In the genomic region with DNA sequence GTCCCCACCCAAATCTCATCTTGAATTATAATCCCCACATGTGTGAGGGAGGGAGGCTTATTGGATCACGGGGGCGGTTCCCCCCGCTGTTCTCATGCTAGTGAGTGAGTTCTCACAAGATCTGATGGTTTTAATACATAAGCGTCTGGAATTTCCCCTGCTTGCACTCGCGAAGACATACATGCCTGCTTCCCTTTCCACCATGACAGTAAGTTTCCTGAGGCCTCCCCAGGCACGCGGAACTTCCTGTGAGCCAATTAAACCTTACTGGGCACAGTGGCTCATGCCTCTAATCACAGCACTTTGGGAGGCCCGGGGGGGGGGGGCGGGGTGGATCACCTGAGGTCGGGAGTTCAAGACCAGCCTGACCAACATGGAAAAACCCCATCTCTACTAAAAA, we compare ENCODE assay signal across 19 cellular contexts.
DNase-seq lines count a peak whose midpoint lies in the region; ATAC-seq, FAIRE-seq and TF ChIP-seq lines count a peak whose summit lies in the region.
"Had no signal": no experiment of that assay in that cellular context is flagged by ENCODE, and none has a peak within 500 bp of the region (broad histone marks: within the 10 kb centered on the region; RNA-seq: fewer than 3 reads in every experiment).

No MANE protein-coding gene starts in this region.

- H3K9me3 ChIP-seq in A549 (peaks cover 24% of the 10 kb centered on the region), SJSA1 (replicated peaks) (peaks cover 14% of the 10 kb centered on the region), psoas muscle (peaks cover 5% of the 10 kb centered on the region)

- no peak for TF ChIP-seq RAD21 in A549 (conservative IDR thresholded peaks at IDR 0.05 in 1 of 2, IDR thresholded peaks at IDR 0.05 in 1 of 2)

- H3K4me1 ChIP-seq in A549 (peaks cover 68% of the 10 kb centered on the region), SJSA1 (replicated peaks) (no peaks in the 10 kb centered on the region), psoas muscle (peaks cover 4% of the 10 kb centered on the region)
- H3K4me1 ChIP-seq: HAP-1 had no signal

- FAIRE-seq in A549 (lab: Jason Lieb, UNC): no peak
- FAIRE-seq: GM12892, H54 had no signal

- TF ChIP-seq EP300 in A549 (IDR thresholded peaks at IDR 0.05): no peak

- H3K27ac ChIP-seq in A549 (peak overlapping the region; percentile 12 to 79; a peak in 4 of 6 replicates), SJSA1 (no peak overlapping the region), psoas muscle (no peak overlapping the region)

- H3K4me2 ChIP-seq in A549: no peak overlapping the region; the same call in 2 of the 3 replicates

- H3K4me3 Mint-ChIP-seq in activated CD8-positive, alpha-beta T cell treated with anti-CD3 and anti-CD28 coated beads for 36 hours: no peak overlapping the region
- no peak overlapping the region for H3K4me3 Mint-ChIP-seq in activated CD8-positive, alpha-beta T cell treated with anti-CD3 and anti-CD28 coated beads, Interleukin-2, amount 10 ng/mL, durations not matched to agents 7 days and 5 days
- H3K4me3 Mint-ChIP-seq: CD4-positive, alpha-beta memory T cell; HFFc6 had no signal

- H3K27me3 ChIP-seq in SJSA1 (replicated peaks) (no peaks in the 10 kb centered on the region; the same call in 1 of the 2 replicates), psoas muscle (ENCODE audit: insufficient read depth in 3 of 3, low read length in 2 of 3) (no peaks in the 10 kb centered on the region)

- TF ChIP-seq CTCF in activated CD8-positive, alpha-beta T cell treated with anti-CD3 and anti-CD28 coated beads for 36 hours (IDR thresholded peaks at IDR 0.05): no peak
- TF ChIP-seq CTCF in A549 (IDR thresholded peaks at IDR 0.05): no peak
- TF ChIP-seq CTCF in psoas muscle (IDR thresholded peaks at IDR 0.05): no peak

- peaks cover 24% of the 10 kb centered on the region for H3K36me3 Mint-ChIP-seq in activated CD8-positive, alpha-beta T cell treated with anti-CD3 and anti-CD28 coated beads for 36 hours (ENCODE audit: low read depth)
- H3K36me3 Mint-ChIP-seq in activated CD8-positive, alpha-beta T cell treated with anti-CD3 and anti-CD28 coated beads, Interleukin-2, amount 10 ng/mL, durations not matched to agents 7 days and 5 days (ENCODE audit: low read depth): peaks cover 40% of the 10 kb centered on the region

- ATAC-seq in activated CD8-positive, alpha-beta T cell treated with anti-CD3 and anti-CD28 coated beads for 36 hours: no peak
- no peak for ATAC-seq in activated CD8-positive, alpha-beta T cell treated with anti-CD3 and anti-CD28 coated beads, Interleukin-2, amount 10 ng/mL, durations not matched to agents 7 days and 5 days
- ATAC-seq in A549: no peak
- ATAC-seq in psoas muscle: no peak

- peaks cover 12% of the 10 kb centered on the region for H3K9me3 Mint-ChIP-seq in activated CD8-positive, alpha-beta T cell treated with anti-CD3 and anti-CD28 coated beads for 36 hours
- no peaks in the 10 kb centered on the region for H3K9me3 Mint-ChIP-seq in activated CD8-positive, alpha-beta T cell treated with anti-CD3 and anti-CD28 coated beads, Interleukin-2, amount 10 ng/mL, durations not matched to agents 7 days and 5 days (ENCODE audit: insufficient read depth)

- CTCF ChIA-PET in activated CD8-positive, alpha-beta T cell treated with anti-CD3 and anti-CD28 coated beads for 36 hours (lab: Charles Lee): no interaction called here
- CTCF ChIA-PET in activated CD8-positive, alpha-beta T cell treated with anti-CD3 and anti-CD28 coated beads, Interleukin-2, amount 10 ng/mL, durations not matched to agents 7 days and 5 days (lab: Charles Lee): no interaction called here
- CTCF ChIA-PET in A549 (lab: Yijun Ruan, JAX): interaction anchor here (1.4 kb wide), 1 partner anchor 127 kb away, joined by 5 read pairs; no protein-coding TSS in a partner anchor

- intact Hi-C loops in activated CD8-positive, alpha-beta T cell treated with anti-CD3 and anti-CD28 coated beads for 36 hours (cut with micrococcal nuclease): no loop called here
- intact Hi-C loops in psoas muscle (cut with DNase I): no loop called here

- no peak overlapping the region for H3K27ac Mint-ChIP-seq in activated CD8-positive, alpha-beta T cell treated with anti-CD3 and anti-CD28 coated beads for 36 hours
- H3K27ac Mint-ChIP-seq in activated CD8-positive, alpha-beta T cell treated with anti-CD3 and anti-CD28 coated beads, Interleukin-2, amount 10 ng/mL, durations not matched to agents 7 days and 5 days: no peak overlapping the region
- H3K27ac Mint-ChIP-seq: CD4-positive, alpha-beta memory T cell had no signal

- H3K4me3 ChIP-seq in A549 (no peak overlapping the region), SJSA1 (no peak overlapping the region), psoas muscle (no peak overlapping the region)
- H3K4me3 ChIP-seq: HAP-1 had no signal

- 92% methylated on average over 9 of the region's 11 CpGs for WGBS in A549 (ENCODE audit: missing lambda C conversion rate)
- 92 to 94% (median 93%) methylated on average over 8 to 11 of the region's 11 CpGs for WGBS in psoas muscle, 3 donors

- DNase-seq in activated CD8-positive, alpha-beta T cell treated with anti-CD3 and anti-CD28 coated beads for 36 hours: peak; percentile 11
- DNase-seq in activated CD8-positive, alpha-beta T cell treated with anti-CD3 and anti-CD28 coated beads, Interleukin-2, amount 10 ng/mL, durations not matched to agents 7 days and 5 days: no peak
- DNase-seq in A549 (ENCODE audit: low read depth in 1 of 2, low spot score in 1 of 2): no peak
- peak; percentile 66 to 93 for DNase-seq in SJSA1 (ENCODE audit: low read depth in 1 of 2, low spot score in 2 of 2)
- no peak for DNase-seq in psoas muscle
- DNase-seq in activated gamma-delta T cell (lab: John Stamatoyannopoulos, UW): no peak
- DNase-seq: 8988T; C1 segment of cervical spinal cord; Calu3; CD4-positive, alpha-beta memory T cell; COR-L47; DMS53; DMS79 treated with DMSO at 0.1 percent for 48 hours; GF-D8; GOT3 had no signal

- H3K4me1 Mint-ChIP-seq in activated CD8-positive, alpha-beta T cell treated with anti-CD3 and anti-CD28 coated beads for 36 hours (ENCODE audit: low read depth): peaks cover 9% of the 10 kb centered on the region
- no peaks in the 10 kb centered on the region for H3K4me1 Mint-ChIP-seq in activated CD8-positive, alpha-beta T cell treated with anti-CD3 and anti-CD28 coated beads, Interleukin-2, amount 10 ng/mL, durations not matched to agents 7 days and 5 days (ENCODE audit: low read depth)

- H3K27me3 Mint-ChIP-seq in activated CD8-positive, alpha-beta T cell treated with anti-CD3 and anti-CD28 coated beads for 36 hours: no peaks in the 10 kb centered on the region
- no peaks in the 10 kb centered on the region for H3K27me3 Mint-ChIP-seq in activated CD8-positive, alpha-beta T cell treated with anti-CD3 and anti-CD28 coated beads, Interleukin-2, amount 10 ng/mL, durations not matched to agents 7 days and 5 days (ENCODE audit: low read depth)
- H3K27me3 Mint-ChIP-seq: CD4-positive, alpha-beta memory T cell had no signal

- H3K36me3 ChIP-seq in SJSA1: peaks cover 59% of the 10 kb centered on the region
- H3K36me3 ChIP-seq in psoas muscle (ENCODE audit: insufficient read depth in 1 of 2, low read depth in 1 of 2): no peaks in the 10 kb centered on the region
- H3K36me3 ChIP-seq: HAP-1 had no signal

- POLR2A ChIA-PET in activated CD8-positive, alpha-beta T cell treated with anti-CD3 and anti-CD28 coated beads for 36 hours (lab: Charles Lee): no interaction called here
- POLR2A ChIA-PET in activated CD8-positive, alpha-beta T cell treated with anti-CD3 and anti-CD28 coated beads, Interleukin-2, amount 10 ng/mL, durations not matched to agents 7 days and 5 days (lab: Charles Lee): no interaction called here
- POLR2A ChIA-PET in A549 (lab: Yijun Ruan, JAX): no interaction called here

- no peak for TF ChIP-seq POLR2A in A549 (IDR thresholded peaks at IDR 0.05; ENCODE audit: low read length)

TF ChIP-seq in A549, 52 proteins besides CTCF, POLR2A, EP300 and RAD21 (continues in another document):
- TF ChIP-seq HDAC2 (IDR thresholded peaks at IDR 0.05) (no peak), EHF (CRISPR knock-in tag; IDR thresholded peaks at IDR 0.05) (no peak), TFCP2L1 (CRISPR knock-in tag; IDR thresholded peaks at IDR 0.05) (no peak), FOSB (CRISPR knock-in tag; IDR thresholded peaks at IDR 0.05) (no peak), NFE2L2 (conservative IDR thresholded peaks at IDR 0.05; ENCODE audit: low read length) (no peak), CHD4 (IDR thresholded peaks at IDR 0.05; ENCODE audit: borderline replicate concordance) (no peak), MAZ (IDR thresholded peaks at IDR 0.05; ENCODE audit: borderline replicate concordance, low read depth, low read length) (no peak), KDM5A (IDR thresholded peaks at IDR 0.05) (no peak), CEBPB (IDR thresholded peaks at IDR 0.05) (no peak), CBX8 (IDR thresholded peaks at IDR 0.05) (no peak)
- TF ChIP-seq, protein P1, sequence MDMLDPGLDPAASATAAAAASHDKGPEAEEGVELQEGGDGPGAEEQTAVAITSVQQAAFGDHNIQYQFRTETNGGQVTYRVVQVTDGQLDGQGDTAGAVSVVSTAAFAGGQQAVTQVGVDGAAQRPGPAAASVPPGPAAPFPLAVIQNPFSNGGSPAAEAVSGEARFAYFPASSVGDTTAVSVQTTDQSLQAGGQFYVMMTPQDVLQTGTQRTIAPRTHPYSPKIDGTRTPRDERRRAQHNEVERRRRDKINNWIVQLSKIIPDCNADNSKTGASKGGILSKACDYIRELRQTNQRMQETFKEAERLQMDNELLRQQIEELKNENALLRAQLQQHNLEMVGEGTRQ (IDR thresholded peaks at IDR 0.05): no peak
- TF ChIP-seq, protein P2, sequence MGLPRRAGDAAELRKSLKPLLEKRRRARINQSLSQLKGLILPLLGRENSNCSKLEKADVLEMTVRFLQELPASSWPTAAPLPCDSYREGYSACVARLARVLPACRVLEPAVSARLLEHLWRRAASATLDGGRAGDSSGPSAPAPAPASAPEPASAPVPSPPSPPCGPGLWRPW (IDR thresholded peaks at IDR 0.05): no peak
- TF ChIP-seq, protein P3, sequence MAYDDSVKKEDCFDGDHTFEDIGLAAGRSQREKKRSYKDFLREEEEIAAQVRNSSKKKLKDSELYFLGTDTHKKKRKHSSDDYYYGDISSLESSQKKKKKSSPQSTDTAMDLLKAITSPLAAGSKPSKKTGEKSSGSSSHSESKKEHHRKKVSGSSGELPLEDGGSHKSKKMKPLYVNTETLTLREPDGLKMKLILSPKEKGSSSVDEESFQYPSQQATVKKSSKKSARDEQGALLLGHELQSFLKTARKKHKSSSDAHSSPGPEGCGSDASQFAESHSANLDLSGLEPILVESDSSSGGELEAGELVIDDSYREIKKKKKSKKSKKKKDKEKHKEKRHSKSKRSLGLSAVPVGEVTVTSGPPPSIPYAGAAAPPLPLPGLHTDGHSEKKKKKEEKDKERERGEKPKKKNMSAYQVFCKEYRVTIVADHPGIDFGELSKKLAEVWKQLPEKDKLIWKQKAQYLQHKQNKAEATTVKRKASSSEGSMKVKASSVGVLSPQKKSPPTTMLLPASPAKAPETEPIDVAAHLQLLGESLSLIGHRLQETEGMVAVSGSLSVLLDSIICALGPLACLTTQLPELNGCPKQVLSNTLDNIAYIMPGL (CRISPR knock-in tag; IDR thresholded peaks at IDR 0.05; ENCODE audit: borderline replicate concordance): no peak

Comparison
In these comparisons a context has a peak if more than half of its experiments do, and no peak if none do; other contexts are left out.
1. DNase-seq: peak in activated CD8-positive, alpha-beta T cell treated with anti-CD3 and anti-CD28 coated beads for 36 hours (single experiment) and SJSA1 (2 of 2); none in activated CD8-positive, alpha-beta T cell treated with anti-CD3 and anti-CD28 coated beads, Interleukin-2, amount 10 ng/mL, durations not matched to agents 7 days and 5 days (single experiment), A549 (0 of 2), psoas muscle (0 of 2) and activated gamma-delta T cell (single experiment).
2. H3K27ac ChIP-seq: peak in A549 (2 of 2); none in SJSA1 (single experiment) and psoas muscle (single experiment).